18 cellular contexts compared by ENCODE assay signal in genomic region chr3:118495243-118495642, GRCh38.
DNase-seq lines count a peak whose midpoint lies in the region; ATAC-seq and TF ChIP-seq lines count a peak whose summit lies in the region.
"Had no signal": no experiment of that assay in that cellular context is flagged by ENCODE, and none has a peak within 500 bp of the region (broad histone marks: within the 10 kb centered on the region; RNA-seq: fewer than 3 reads in every experiment).

No MANE protein-coding gene starts in this region.

- H3K27me3 Mint-ChIP-seq in activated CD4-positive, alpha-beta memory T cell treated with anti-CD3 and anti-CD28 coated beads for 36 hours = no peaks in the 10 kb centered on the region
- H3K27me3 Mint-ChIP-seq in Calu3 (ENCODE audit: unreplicated experiment) = no peaks in the 10 kb centered on the region
- H3K27me3 Mint-ChIP-seq: CD8-positive, alpha-beta memory T cell had no signal

- peak; percentile 46 for ATAC-seq in GM18498 (IDR thresholded peaks at IDR 0.05; ENCODE audit: unreplicated experiment)
- peak; percentile 44 for ATAC-seq in GM19467 (IDR thresholded peaks at IDR 0.05; ENCODE audit: unreplicated experiment)
- peak; percentile 63 for ATAC-seq in HG03432 (IDR thresholded peaks at IDR 0.05; ENCODE audit: unreplicated experiment)
- ATAC-seq: SK-N-SH treated with all-trans-retinoic acid at 6 μM for 48 hours had no signal

- DNase-seq in epithelial cell of esophagus (ENCODE audit: low read depth) = no peak
- DNase-seq in putamen (ENCODE audit: low spot score) = no peak
- DNase-seq in activated CD4-positive, alpha-beta memory T cell treated with anti-CD3 and anti-CD28 coated beads for 36 hours = no peak
- no peak for DNase-seq in Calu3
- no peak for DNase-seq in GM13976 (ENCODE audit: low spot score)
- DNase-seq: CD8-positive, alpha-beta memory T cell; DMS 273 treated with DMSO at 0.1 percent for 48 hours; GOT3; NCI-H1105; NCI-H187; NCI-H345; NCI-H69; SHP77 had no signal

- no peak overlapping the region for H3K4me3 ChIP-seq in epithelial cell of esophagus (ENCODE audit: low read length)
- H3K4me3 ChIP-seq: BLaER1 had no signal

- no TSS peak for BruUV-seq in Calu3 (replicated peaks; lab: Mats Ljungman, UMichigan)

- H3K27ac Mint-ChIP-seq in activated CD4-positive, alpha-beta memory T cell treated with anti-CD3 and anti-CD28 coated beads for 36 hours = no peak overlapping the region
- H3K27ac Mint-ChIP-seq in Calu3 (ENCODE audit: unreplicated experiment) = no peak overlapping the region
- H3K27ac Mint-ChIP-seq: CD8-positive, alpha-beta memory T cell had no signal

- POLR2A ChIA-PET in activated CD4-positive, alpha-beta memory T cell treated with anti-CD3 and anti-CD28 coated beads for 36 hours (lab: Charles Lee) = no interaction called here

- in situ Hi-C loops in GM13976 (cut with MboI; ENCODE audit: low sequenced_read_pairs, unreplicated experiment) = no loop called here

- peak; percentile 9 for TF ChIP-seq CTCF in epithelial cell of esophagus (IDR thresholded peaks at IDR 0.05; ENCODE audit: insufficient read depth, low read depth, low read length, missing control alignments)
- no peak for TF ChIP-seq CTCF in Calu3 (IDR thresholded peaks at IDR 0.05; ENCODE audit: unreplicated experiment)
- no peak for TF ChIP-seq CTCF in GM13976 (IDR thresholded peaks at IDR 0.05; ENCODE audit: borderline replicate concordance, control extremely low read depth, extremely low read depth, insufficient read depth, missing control alignments)

- no peaks in the 10 kb centered on the region for H3K36me3 Mint-ChIP-seq in activated CD4-positive, alpha-beta memory T cell treated with anti-CD3 and anti-CD28 coated beads for 36 hours
- H3K36me3 Mint-ChIP-seq in Calu3 (ENCODE audit: insufficient read depth, unreplicated experiment) = no peaks in the 10 kb centered on the region
- H3K36me3 Mint-ChIP-seq: CD8-positive, alpha-beta memory T cell had no signal

- H3K4me1 Mint-ChIP-seq in activated CD4-positive, alpha-beta memory T cell treated with anti-CD3 and anti-CD28 coated beads for 36 hours (ENCODE audit: low read depth) = no peaks in the 10 kb centered on the region
- H3K4me1 Mint-ChIP-seq in Calu3 (ENCODE audit: low read depth, unreplicated experiment) = no peaks in the 10 kb centered on the region
- H3K4me1 Mint-ChIP-seq: CD8-positive, alpha-beta memory T cell had no signal

- H3K4me3 Mint-ChIP-seq in activated CD4-positive, alpha-beta memory T cell treated with anti-CD3 and anti-CD28 coated beads for 36 hours = no peak overlapping the region
- H3K4me3 Mint-ChIP-seq in Calu3 (ENCODE audit: low read depth, unreplicated experiment) = no peak overlapping the region
- H3K4me3 Mint-ChIP-seq: CD8-positive, alpha-beta memory T cell had no signal

- H3K9me3 Mint-ChIP-seq in activated CD4-positive, alpha-beta memory T cell treated with anti-CD3 and anti-CD28 coated beads for 36 hours = peaks cover 4% of the 10 kb centered on the region
- no peaks in the 10 kb centered on the region for H3K9me3 Mint-ChIP-seq in Calu3 (ENCODE audit: low read depth, unreplicated experiment)

- CTCF ChIA-PET in activated CD4-positive, alpha-beta memory T cell treated with anti-CD3 and anti-CD28 coated beads for 36 hours (lab: Charles Lee) = no interaction called here
- CTCF ChIA-PET in Calu3 (lab: Charles Lee) = no interaction called here

- intact Hi-C loops in activated CD4-positive, alpha-beta memory T cell treated with anti-CD3 and anti-CD28 coated beads for 36 hours (cut with micrococcal nuclease) = no loop called here
- intact Hi-C loops in Calu3 (cut with micrococcal nuclease; ENCODE audit: unreplicated experiment) = no loop called here
